ENCODE assay signal across 1 cellular context in the genomic region with DNA sequence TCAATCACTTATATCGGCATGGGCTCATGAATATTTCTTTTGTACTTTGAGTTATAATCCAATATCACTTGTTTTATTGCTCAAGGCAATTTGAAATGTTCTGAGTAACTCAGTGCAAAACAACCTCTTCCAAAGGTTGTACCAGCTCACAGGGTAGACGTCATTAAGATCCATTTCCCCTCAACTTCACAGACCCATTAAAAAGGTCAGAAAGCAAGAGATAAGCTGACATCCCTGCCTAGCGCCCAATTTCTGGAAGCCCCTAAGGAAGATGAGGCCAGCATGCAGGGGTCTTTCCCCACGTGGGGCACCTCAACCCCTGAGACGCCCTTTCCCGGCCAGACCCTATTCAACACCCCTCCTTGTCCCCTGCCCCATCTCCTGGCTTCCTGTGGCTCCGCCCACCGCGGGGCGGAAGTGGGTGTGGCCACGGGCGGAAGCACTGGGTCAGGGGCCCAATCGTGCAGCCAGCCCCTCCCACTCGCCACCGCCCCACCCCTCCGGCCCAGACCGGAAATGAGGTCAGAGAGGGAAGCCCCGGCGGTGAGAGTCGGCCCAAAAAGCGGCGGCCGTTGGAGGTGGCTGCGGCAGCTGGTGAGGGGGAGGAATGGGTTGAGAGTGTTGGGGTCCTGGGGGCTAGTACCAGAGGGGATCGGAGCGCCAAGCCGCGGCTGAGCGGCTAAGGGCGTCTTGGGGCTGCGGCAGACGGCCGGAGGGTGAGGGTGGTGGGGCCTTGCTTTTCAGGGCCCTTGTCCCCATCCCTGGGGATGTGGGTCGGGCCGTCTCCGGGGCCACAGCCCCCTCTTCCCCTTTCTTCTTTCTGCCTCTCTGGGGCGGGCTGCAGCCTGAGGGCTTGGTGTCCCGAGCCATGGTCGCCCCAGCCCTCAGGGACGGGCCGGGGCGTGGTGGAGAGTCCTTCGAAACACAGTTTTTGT.
TF ChIP-seq lines count a peak whose summit lies in the region.

TSS of gene GPATCH2L (plus strand) at position 525 of the 935 bp plus-strand sequence. CDS start 2,442 bp downstream, outside the sequence.

TF ChIP-seq in HepG2, 621 proteins besides CTCF, POLR2A, EP300 and RAD21 (continued from another document and continues in another):
- peak; percentile 96 for TF ChIP-seq SP4 (CRISPR knock-in tag; IDR thresholded peaks at IDR 0.05)
- TF ChIP-seq DPF2 (CRISPR knock-in tag; IDR thresholded peaks at IDR 0.05; ENCODE audit: borderline replicate concordance, low read depth) = no peak
- TF ChIP-seq MTERF4 (CRISPR knock-in tag; IDR thresholded peaks at IDR 0.05) = peak; percentile 61; the same call in 1 of the 2 replicates
- peak; percentile 68; the same call in 1 of the 2 replicates for TF ChIP-seq HOXA5 (CRISPR knock-in tag; IDR thresholded peaks at IDR 0.05)
- no peak for TF ChIP-seq ZKSCAN8 (CRISPR knock-in tag; IDR thresholded peaks at IDR 0.05; ENCODE audit: borderline replicate concordance)
- no peak for TF ChIP-seq SATB2 (CRISPR knock-in tag; IDR thresholded peaks at IDR 0.05)
- no peak for TF ChIP-seq ZNF569 (CRISPR knock-in tag; IDR thresholded peaks at IDR 0.05; ENCODE audit: borderline replicate concordance)
- TF ChIP-seq ZNF143 (CRISPR knock-in tag; IDR thresholded peaks at IDR 0.05) = no peak
- TF ChIP-seq ZNF274 (CRISPR knock-in tag; IDR thresholded peaks at IDR 0.05) = 0 out of 2 replicates have a peak, but pooled peaks have one; percentile 30
- peak; percentile 45; the same call in 1 of the 2 replicates for TF ChIP-seq ISL2 (CRISPR knock-in tag; IDR thresholded peaks at IDR 0.05)
- TF ChIP-seq ZNF724P (CRISPR knock-in tag; IDR thresholded peaks at IDR 0.05; ENCODE audit: borderline replicate concordance) = no peak
- TF ChIP-seq ZNF44 (CRISPR knock-in tag; IDR thresholded peaks at IDR 0.05) = no peak
- TF ChIP-seq, protein P1, sequence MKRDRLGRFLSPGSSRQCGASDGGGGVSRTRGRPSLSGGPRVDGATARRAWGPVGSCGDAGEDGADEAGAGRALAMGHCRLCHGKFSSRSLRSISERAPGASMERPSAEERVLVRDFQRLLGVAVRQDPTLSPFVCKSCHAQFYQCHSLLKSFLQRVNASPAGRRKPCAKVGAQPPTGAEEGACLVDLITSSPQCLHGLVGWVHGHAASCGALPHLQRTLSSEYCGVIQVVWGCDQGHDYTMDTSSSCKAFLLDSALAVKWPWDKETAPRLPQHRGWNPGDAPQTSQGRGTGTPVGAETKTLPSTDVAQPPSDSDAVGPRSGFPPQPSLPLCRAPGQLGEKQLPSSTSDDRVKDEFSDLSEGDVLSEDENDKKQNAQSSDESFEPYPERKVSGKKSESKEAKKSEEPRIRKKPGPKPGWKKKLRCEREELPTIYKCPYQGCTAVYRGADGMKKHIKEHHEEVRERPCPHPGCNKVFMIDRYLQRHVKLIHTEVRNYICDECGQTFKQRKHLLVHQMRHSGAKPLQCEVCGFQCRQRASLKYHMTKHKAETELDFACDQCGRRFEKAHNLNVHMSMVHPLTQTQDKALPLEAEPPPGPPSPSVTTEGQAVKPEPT (CRISPR knock-in tag; IDR thresholded peaks at IDR 0.05; ENCODE audit: low read depth) = no peak
- peak; percentile 56; the same call in 1 of the 2 replicates for TF ChIP-seq JUND (CRISPR knock-in tag; IDR thresholded peaks at IDR 0.05)
- no peak for TF ChIP-seq HCFC1 (IDR thresholded peaks at IDR 0.05; ENCODE audit: low read depth, low read length)
- TF ChIP-seq ZNF446 (CRISPR knock-in tag; IDR thresholded peaks at IDR 0.05) = 0 out of 2 replicates have a peak, but pooled peaks have one; percentile 57
- TF ChIP-seq PBX3 (CRISPR knock-in tag; IDR thresholded peaks at IDR 0.05; ENCODE audit: borderline replicate concordance) = no peak
- TF ChIP-seq ZNF264 (CRISPR knock-in tag; IDR thresholded peaks at IDR 0.05) = no peak
- TF ChIP-seq, protein P2, sequence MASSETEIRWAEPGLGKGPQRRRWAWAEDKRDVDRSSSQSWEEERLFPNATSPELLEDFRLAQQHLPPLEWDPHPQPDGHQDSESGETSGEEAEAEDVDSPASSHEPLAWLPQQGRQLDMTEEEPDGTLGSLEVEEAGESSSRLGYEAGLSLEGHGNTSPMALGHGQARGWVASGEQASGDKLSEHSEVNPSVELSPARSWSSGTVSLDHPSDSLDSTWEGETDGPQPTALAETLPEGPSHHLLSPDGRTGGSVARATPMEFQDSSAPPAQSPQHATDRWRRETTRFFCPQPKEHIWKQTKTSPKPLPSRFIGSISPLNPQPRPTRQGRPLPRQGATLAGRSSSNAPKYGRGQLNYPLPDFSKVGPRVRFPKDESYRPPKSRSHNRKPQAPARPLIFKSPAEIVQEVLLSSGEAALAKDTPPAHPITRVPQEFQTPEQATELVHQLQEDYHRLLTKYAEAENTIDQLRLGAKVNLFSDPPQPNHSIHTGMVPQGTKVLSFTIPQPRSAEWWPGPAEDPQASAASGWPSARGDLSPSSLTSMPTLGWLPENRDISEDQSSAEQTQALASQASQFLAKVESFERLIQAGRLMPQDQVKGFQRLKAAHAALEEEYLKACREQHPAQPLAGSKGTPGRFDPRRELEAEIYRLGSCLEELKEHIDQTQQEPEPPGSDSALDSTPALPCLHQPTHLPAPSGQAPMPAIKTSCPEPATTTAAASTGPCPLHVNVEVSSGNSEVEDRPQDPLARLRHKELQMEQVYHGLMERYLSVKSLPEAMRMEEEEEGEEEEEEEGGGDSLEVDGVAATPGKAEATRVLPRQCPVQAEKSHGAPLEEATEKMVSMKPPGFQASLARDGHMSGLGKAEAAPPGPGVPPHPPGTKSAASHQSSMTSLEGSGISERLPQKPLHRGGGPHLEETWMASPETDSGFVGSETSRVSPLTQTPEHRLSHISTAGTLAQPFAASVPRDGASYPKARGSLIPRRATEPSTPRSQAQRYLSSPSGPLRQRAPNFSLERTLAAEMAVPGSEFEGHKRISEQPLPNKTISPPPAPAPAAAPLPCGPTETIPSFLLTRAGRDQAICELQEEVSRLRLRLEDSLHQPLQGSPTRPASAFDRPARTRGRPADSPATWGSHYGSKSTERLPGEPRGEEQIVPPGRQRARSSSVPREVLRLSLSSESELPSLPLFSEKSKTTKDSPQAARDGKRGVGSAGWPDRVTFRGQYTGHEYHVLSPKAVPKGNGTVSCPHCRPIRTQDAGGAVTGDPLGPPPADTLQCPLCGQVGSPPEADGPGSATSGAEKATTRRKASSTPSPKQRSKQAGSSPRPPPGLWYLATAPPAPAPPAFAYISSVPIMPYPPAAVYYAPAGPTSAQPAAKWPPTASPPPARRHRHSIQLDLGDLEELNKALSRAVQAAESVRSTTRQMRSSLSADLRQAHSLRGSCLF (CRISPR knock-in tag; IDR thresholded peaks at IDR 0.05; ENCODE audit: borderline replicate concordance) = no peak
- no peak for TF ChIP-seq ATF7 (IDR thresholded peaks at IDR 0.05)
- 0 out of 2 replicates have a peak, but pooled peaks have one; percentile 30 for TF ChIP-seq ATF7 (CRISPR knock-in tag; IDR thresholded peaks at IDR 0.05)
- TF ChIP-seq KLF16 (CRISPR knock-in tag; IDR thresholded peaks at IDR 0.05) = peak in 1 of 2 experiments; percentile 71; a peak in 1 of 4 replicates
- no peak for TF ChIP-seq RARG (CRISPR knock-in tag; IDR thresholded peaks at IDR 0.05; ENCODE audit: low read depth)
- TF ChIP-seq ZFP1 (CRISPR knock-in tag; IDR thresholded peaks at IDR 0.05) = no peak
- TF ChIP-seq ERF (CRISPR knock-in tag; IDR thresholded peaks at IDR 0.05) = 0 out of 2 replicates have a peak, but pooled peaks have one; percentile 33
- TF ChIP-seq SP1 (IDR thresholded peaks at IDR 0.05) = peak; percentile 46; the same call in 1 of the 2 replicates
- peak; percentile 99 for TF ChIP-seq SP1 (CRISPR knock-in tag; IDR thresholded peaks at IDR 0.05)
- TF ChIP-seq LRRFIP1 (CRISPR knock-in tag; conservative IDR thresholded peaks at IDR 0.05) = no peak
- 0 out of 2 replicates have a peak, but pooled peaks have one; percentile 36 for TF ChIP-seq KLF12 (CRISPR knock-in tag; IDR thresholded peaks at IDR 0.05; ENCODE audit: borderline replicate concordance)
- TF ChIP-seq, protein P3, sequence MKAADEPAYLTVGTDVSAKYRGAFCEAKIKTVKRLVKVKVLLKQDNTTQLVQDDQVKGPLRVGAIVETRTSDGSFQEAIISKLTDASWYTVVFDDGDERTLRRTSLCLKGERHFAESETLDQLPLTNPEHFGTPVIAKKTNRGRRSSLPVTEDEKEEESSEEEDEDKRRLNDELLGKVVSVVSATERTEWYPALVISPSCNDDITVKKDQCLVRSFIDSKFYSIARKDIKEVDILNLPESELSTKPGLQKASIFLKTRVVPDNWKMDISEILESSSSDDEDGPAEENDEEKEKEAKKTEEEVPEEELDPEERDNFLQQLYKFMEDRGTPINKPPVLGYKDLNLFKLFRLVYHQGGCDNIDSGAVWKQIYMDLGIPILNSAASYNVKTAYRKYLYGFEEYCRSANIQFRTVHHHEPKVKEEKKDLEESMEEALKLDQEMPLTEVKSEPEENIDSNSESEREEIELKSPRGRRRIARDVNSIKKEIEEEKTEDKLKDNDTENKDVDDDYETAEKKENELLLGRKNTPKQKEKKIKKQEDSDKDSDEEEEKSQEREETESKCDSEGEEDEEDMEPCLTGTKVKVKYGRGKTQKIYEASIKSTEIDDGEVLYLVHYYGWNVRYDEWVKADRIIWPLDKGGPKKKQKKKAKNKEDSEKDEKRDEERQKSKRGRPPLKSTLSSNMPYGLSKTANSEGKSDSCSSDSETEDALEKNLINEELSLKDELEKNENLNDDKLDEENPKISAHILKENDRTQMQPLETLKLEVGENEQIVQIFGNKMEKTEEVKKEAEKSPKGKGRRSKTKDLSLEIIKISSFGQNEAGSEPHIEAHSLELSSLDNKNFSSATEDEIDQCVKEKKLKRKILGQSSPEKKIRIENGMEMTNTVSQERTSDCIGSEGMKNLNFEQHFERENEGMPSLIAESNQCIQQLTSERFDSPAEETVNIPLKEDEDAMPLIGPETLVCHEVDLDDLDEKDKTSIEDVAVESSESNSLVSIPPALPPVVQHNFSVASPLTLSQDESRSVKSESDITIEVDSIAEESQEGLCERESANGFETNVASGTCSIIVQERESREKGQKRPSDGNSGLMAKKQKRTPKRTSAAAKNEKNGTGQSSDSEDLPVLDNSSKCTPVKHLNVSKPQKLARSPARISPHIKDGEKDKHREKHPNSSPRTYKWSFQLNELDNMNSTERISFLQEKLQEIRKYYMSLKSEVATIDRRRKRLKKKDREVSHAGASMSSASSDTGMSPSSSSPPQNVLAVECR (CRISPR knock-in tag; IDR thresholded peaks at IDR 0.05; ENCODE audit: borderline replicate concordance) = peak; percentile 86; the same call in 1 of the 2 replicates
- no peak; the same call in 1 of the 2 replicates for TF ChIP-seq ZSCAN5A (CRISPR knock-in tag; IDR thresholded peaks at IDR 0.05; ENCODE audit: borderline replicate concordance)
- TF ChIP-seq ZNF281 (CRISPR knock-in tag; IDR thresholded peaks at IDR 0.05; ENCODE audit: borderline replicate concordance) = no peak
- TF ChIP-seq HIVEP1 (CRISPR knock-in tag; IDR thresholded peaks at IDR 0.05) = peak; percentile 89
